ENCODE assay signal across 9 cellular contexts in genomic region chr16:25109643-25110042, GRCh38. TPM values are rescaled to one million over a fixed set of nuclear protein-coding genes. Genes with fewer than 3 reads are reported as not detected.
DNase-seq lines count a peak whose midpoint lies in the region; ATAC-seq and TF ChIP-seq lines count a peak whose summit lies in the region.
"Had no signal": no experiment of that assay in that cellular context is flagged by ENCODE, and none has a peak within 500 bp of the region (broad histone marks: within the 10 kb centered on the region; RNA-seq: fewer than 3 reads in every experiment).

No MANE protein-coding gene starts in this region.

- H3K27ac Mint-ChIP-seq in naive thymus-derived CD4-positive, alpha-beta T cell = peak overlapping the region in 3 of 9 donors; percentile 2 to 68 (median 31)

- peak overlapping the region; percentile 100; the same call in 1 of the 2 replicates for H3K4me3 ChIP-seq in OCI-LY3 (ENCODE audit: low read length)
- no peak overlapping the region for H3K4me3 ChIP-seq in naive thymus-derived CD4-positive, alpha-beta T cell (ENCODE audit: low read length)

- no peaks in the 10 kb centered on the region for H4K20me1 ChIP-seq in OCI-LY3 (ENCODE audit: insufficient read depth, low read length)

- no peak for ATAC-seq in naive thymus-derived CD4-positive, alpha-beta T cell

- 0 out of 2 replicates have a peak overlapping the region, but pooled peaks have one; percentile 94 for H3K9ac ChIP-seq in OCI-LY3 (ENCODE audit: low read length)

- H3K79me2 ChIP-seq in OCI-LY3 (ENCODE audit: low read length) = peaks cover 42% of the 10 kb centered on the region

- H3K9me3 Mint-ChIP-seq in naive thymus-derived CD4-positive, alpha-beta T cell = no peaks in the 10 kb centered on the region

- no peaks in the 10 kb centered on the region for H3K36me3 ChIP-seq in OCI-LY3 (replicated peaks; ENCODE audit: low read depth, low read length)
- H3K36me3 ChIP-seq in naive thymus-derived CD4-positive, alpha-beta T cell (ENCODE audit: control insufficient read depth in 2 of 3, insufficient read depth in 3 of 3, low read length in 3 of 3) = peaks cover 0 to 8% (median 0%) of the 10 kb centered on the region in 3 experiments

- intact Hi-C loops in naive thymus-derived CD4-positive, alpha-beta T cell (cut with micrococcal nuclease) = loop anchor here (5.0 to 10.0 kb wide), 4 partner anchors 137 to 592 kb away; no protein-coding TSS in a partner anchor

- no peaks in the 10 kb centered on the region for H3K27me3 Mint-ChIP-seq in naive thymus-derived CD4-positive, alpha-beta T cell

- H3K4me1 ChIP-seq in OCI-LY3 (ENCODE audit: low read length) = peaks cover 33% of the 10 kb centered on the region
- H3K4me1 ChIP-seq in naive thymus-derived CD4-positive, alpha-beta T cell (ENCODE audit: control insufficient read depth in 2 of 2, insufficient read depth in 2 of 2, low read length in 2 of 2) = peaks cover 17 to 22% of the 10 kb centered on the region in 2 donors

- peaks cover 1 to 7% (median 5%) of the 10 kb centered on the region in 5 donors for H3K36me3 Mint-ChIP-seq in naive thymus-derived CD4-positive, alpha-beta T cell

- no peak for TF ChIP-seq CTCF in OCI-LY3 (IDR thresholded peaks at IDR 0.05; ENCODE audit: low read depth, low read length)

- POLR2A ChIA-PET in naive thymus-derived CD4-positive, alpha-beta T cell (lab: Charles Lee) = interaction anchor here (0.9 to 9.3 kb wide), 8 partner anchors 15 to 94 kb away, joined by 3 to 157 read pairs (median 20); partner anchors contain the start of gene ARHGAP17

- peak; percentile 21 for DNase-seq in ELF-1 (ENCODE audit: low read depth, low spot score)
- DNase-seq in dermis blood vessel endothelial cell = peak; percentile 97
- peak; percentile 96 for DNase-seq in non-pigmented ciliary epithelial cell (ENCODE audit: low read depth)
- DNase-seq in naive thymus-derived CD4-positive, alpha-beta T cell = no peak
- DNase-seq in activated T-cell treated with anti-CD3 and anti-CD28 coated beads, Interleukin-2, amount 50 U/mL, for 1 hour = no peak
- no peak for DNase-seq in NCI-H128 (lab: John Stamatoyannopoulos, UW; ENCODE audit: unreplicated experiment)
- DNase-seq in NOMO-1 treated with DMSO at 0.1 percent for 48 hours (lab: John Stamatoyannopoulos, UW; ENCODE audit: unreplicated experiment) = no peak
- DNase-seq: activated CD4-positive, alpha-beta T cell treated with anti-CD3 and anti-CD28 coated beads, Interleukin-2, amount 50 U/mL, for 1 hour had no signal

- H3K27me3 ChIP-seq in OCI-LY3 (ENCODE audit: low read depth, low read length) = no peaks in the 10 kb centered on the region
- H3K27me3 ChIP-seq in naive thymus-derived CD4-positive, alpha-beta T cell (ENCODE audit: control insufficient read depth in 2 of 2, insufficient read depth in 2 of 2, low read length in 2 of 2) = no peaks in the 10 kb centered on the region

- CTCF ChIA-PET in naive thymus-derived CD4-positive, alpha-beta T cell (lab: Charles Lee) = interaction anchor here (0.8 to 7.8 kb wide), 6 partner anchors 10 to 155 kb away, joined by 3 to 118 read pairs (median 6); no protein-coding TSS in a partner anchor

- H3K9me3 ChIP-seq in OCI-LY3 (ENCODE audit: insufficient read depth, low read length) = no peaks in the 10 kb centered on the region
- H3K9me3 ChIP-seq in naive thymus-derived CD4-positive, alpha-beta T cell (ENCODE audit: control insufficient read depth in 2 of 3, low read length in 3 of 3) = no peaks in the 10 kb centered on the region

- peak overlapping the region; percentile 89 for H3K4me2 ChIP-seq in OCI-LY3 (ENCODE audit: low read length)

- no peak overlapping the region for H3K27ac ChIP-seq in OCI-LY3 (ENCODE audit: low read length)
- H3K27ac ChIP-seq in naive thymus-derived CD4-positive, alpha-beta T cell (ENCODE audit: low read depth, low read length) = no peak overlapping the region

- no peak overlapping the region for H2AFZ ChIP-seq in OCI-LY3 (ENCODE audit: low read depth, low read length)

- H3K4me3 Mint-ChIP-seq in naive thymus-derived CD4-positive, alpha-beta T cell = peak overlapping the region in 4 of 10 donors; percentile 18 to 91 (median 57)

- H3K4me1 Mint-ChIP-seq in naive thymus-derived CD4-positive, alpha-beta T cell = peaks cover 45 to 72% (median 61%) of the 10 kb centered on the region in 7 donors

RNA-seq across cellular contexts. Expression of gene LCMT1, which starts 1.9 kb away (rescaled TPM):
- 24.8 and 26.5 TPM in 2 replicates for total RNA-seq in dermis blood vessel endothelial cell
- total RNA-seq in naive thymus-derived CD4-positive, alpha-beta T cell = 10 to 100 TPM; 30.2 to 36.9 (median 33.0) TPM
- polyA plus RNA-seq in naive thymus-derived CD4-positive, alpha-beta T cell = 10 to 100 TPM; 37.5 to 58.4 TPM

Comparison
In these comparisons a context has a peak if more than half of its experiments do, and no peak if none do; other contexts are left out.
1. DNase-seq: peak in ELF-1 (single experiment), dermis blood vessel endothelial cell (single experiment) and non-pigmented ciliary epithelial cell (single experiment); none in naive thymus-derived CD4-positive, alpha-beta T cell (0 of 9), activated T-cell treated with anti-CD3 and anti-CD28 coated beads, Interleukin-2, amount 50 U/mL, for 1 hour (single experiment), NCI-H128 (single experiment) and NOMO-1 treated with DMSO at 0.1 percent for 48 hours (single experiment).